ENCODE assay signal across 8 cellular contexts in the genomic region with DNA sequence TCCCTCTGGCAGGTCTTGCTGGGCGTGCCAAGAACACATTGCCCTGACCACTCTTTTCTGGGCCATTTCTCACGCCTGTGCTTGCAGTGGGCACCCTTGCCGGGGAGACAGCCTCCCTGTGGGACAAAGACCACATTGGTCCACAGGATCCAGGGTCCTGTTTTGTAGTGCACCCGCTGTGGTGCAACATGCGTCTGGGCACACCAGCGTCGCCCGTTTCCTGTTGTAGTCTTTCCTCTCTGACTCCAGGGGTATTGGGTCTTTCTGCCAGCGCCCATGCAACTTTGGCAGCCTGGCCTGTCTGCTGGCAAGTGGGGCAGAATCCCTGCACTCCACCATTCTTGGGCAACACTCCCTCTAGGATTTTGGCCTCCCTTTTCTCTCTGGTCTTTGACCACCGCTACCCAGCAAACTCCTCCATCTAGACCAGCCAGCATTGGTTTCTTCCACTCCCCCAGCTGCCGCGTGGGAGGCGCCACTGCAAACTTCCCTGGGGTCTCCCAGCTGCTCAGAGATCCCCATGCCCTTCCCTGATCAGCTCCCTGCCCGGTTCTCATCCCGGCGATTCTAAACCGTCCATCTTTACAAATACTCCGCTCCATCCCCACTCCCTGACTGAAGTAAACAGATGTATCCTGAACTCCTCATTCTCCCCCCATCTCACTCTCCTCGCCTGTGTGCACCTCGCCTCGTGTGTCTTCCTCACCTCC. TPM values are rescaled to one million over a fixed set of nuclear protein-coding genes. Genes with fewer than 3 reads are reported as not detected.
DNase-seq lines count a peak whose midpoint lies in the region; ATAC-seq and TF ChIP-seq lines count a peak whose summit lies in the region.

No MANE protein-coding gene starts in this region.

- H4K20me1 ChIP-seq in Karpas-422 (ENCODE audit: insufficient read depth, low read depth, low read length) = 0 out of 2 replicates have a peak, but pooled peaks cover 4% of the 10 kb centered on the region

- H3K79me2 ChIP-seq in Karpas-422 (ENCODE audit: low read length) = peaks cover 9% of the 10 kb centered on the region

- ATAC-seq in HG03520 (IDR thresholded peaks at IDR 0.05; ENCODE audit: unreplicated experiment) = no peak

- H3K36me3 ChIP-seq in A673 (ENCODE audit: insufficient read depth, low read length, poor library complexity, severe bottlenecking) (peaks cover 3% of the 10 kb centered on the region), Karpas-422 (ENCODE audit: insufficient read depth, low read length) (no peaks in the 10 kb centered on the region), muscle layer of duodenum (ENCODE audit: control insufficient read depth in 1 of 2, insufficient read depth in 2 of 2, low read length in 2 of 2) (peaks cover 7 to 15% of the 10 kb centered on the region in 2 donors)

- H3K27ac ChIP-seq in A673 (ENCODE audit: low read depth, low read length, poor library complexity, severe bottlenecking) (no peak overlapping the region), Karpas-422 (ENCODE audit: low read length) (no peak overlapping the region), coronary artery (peak overlapping the region; percentile 56 to 61), muscle layer of duodenum (ENCODE audit: low read length) (no peak overlapping the region)

- CTCF ChIA-PET in A673 (lab: Charles Lee) = no interaction called here

- H3K9ac ChIP-seq in Karpas-422 (ENCODE audit: low read length) = peak overlapping the region; percentile 76

- H3K9me2 ChIP-seq in Karpas-422 (replicated peaks; ENCODE audit: insufficient read depth, low read length) = no peaks in the 10 kb centered on the region

- peak overlapping the region; percentile 64 for H3K4me3 ChIP-seq in A673 (ENCODE audit: low read depth, low read length, poor library complexity, severe bottlenecking)
- peak overlapping the region; percentile 84 for H3K4me3 ChIP-seq in Karpas-422 (ENCODE audit: low read length)
- H3K4me3 ChIP-seq in coronary artery = peak overlapping the region; percentile 85
- H3K4me3 ChIP-seq in muscle layer of duodenum (ENCODE audit: low read depth in 1 of 2, low read length in 2 of 2) = peak overlapping the region; percentile 78 to 100

- H3K4me2 ChIP-seq in Karpas-422 (ENCODE audit: low read depth, low read length, poor library complexity, severe bottlenecking) = peak overlapping the region; percentile 74

- no peaks in the 10 kb centered on the region for H3K9me3 ChIP-seq in A673 (ENCODE audit: low read depth, low read length, poor library complexity, severe bottlenecking)
- no peaks in the 10 kb centered on the region for H3K9me3 ChIP-seq in Karpas-422 (ENCODE audit: low read length)
- H3K9me3 ChIP-seq in muscle layer of duodenum (ENCODE audit: control insufficient read depth in 1 of 2, low read length in 2 of 2) = no peaks in the 10 kb centered on the region

- no peak for DNase-seq in A673 (ENCODE audit: low spot score)
- DNase-seq in Karpas-422 = no peak
- DNase-seq in coronary artery (ENCODE audit: low spot score) = no peak
- DNase-seq in COLO829 (ENCODE audit: low spot score) = no peak
- no peak for DNase-seq in cerebellar nuclear complex (lab: John Stamatoyannopoulos, UW)
- no peak for DNase-seq in SHP77 treated with DMSO at 0.1 percent for 48 hours (lab: John Stamatoyannopoulos, UW)

- BruUV-seq in A673 (replicated peaks; lab: Mats Ljungman, UMichigan) = no TSS peak

- H3K4me1 ChIP-seq in A673 (ENCODE audit: insufficient read depth, low read length, poor library complexity, severe bottlenecking) = peaks cover 3% of the 10 kb centered on the region
- peaks cover 25% of the 10 kb centered on the region for H3K4me1 ChIP-seq in Karpas-422 (ENCODE audit: low read length)
- H3K4me1 ChIP-seq in muscle layer of duodenum (ENCODE audit: control insufficient read depth in 1 of 2, insufficient read depth in 2 of 2, low read length in 2 of 2) = peaks cover 17 to 42% of the 10 kb centered on the region in 2 donors

- TF ChIP-seq CTCF in A673 (conservative IDR thresholded peaks at IDR 0.05; ENCODE audit: low read depth, low read length) (no peak), coronary artery (IDR thresholded peaks at IDR 0.05) (no peak)

- intact Hi-C loops in A673 (cut with micrococcal nuclease; ENCODE audit: unreplicated experiment) = no loop called here

- no peaks in the 10 kb centered on the region for H3K27me3 ChIP-seq in A673 (replicated peaks; ENCODE audit: insufficient read depth, low read depth, low read length, poor library complexity)
- H3K27me3 ChIP-seq in Karpas-422 (ENCODE audit: low read length) = no peaks in the 10 kb centered on the region
- H3K27me3 ChIP-seq in muscle layer of duodenum (ENCODE audit: low read depth, low read length) = no peaks in the 10 kb centered on the region

- POLR2A ChIA-PET in A673 (lab: Charles Lee; ENCODE audit: low non-redundant PET) = no interaction called here

- no peak overlapping the region for H2AFZ ChIP-seq in Karpas-422 (ENCODE audit: low read length)

RNA-seq across cellular contexts. Expression of a gene that starts 1.2 kb away (rescaled TPM):
- 13.4 and 13.7 TPM in 2 replicates for total RNA-seq in A673 (2021)
- total RNA-seq in Karpas-422 (2014; rRNA removed; shearing (Covaris generic); ENCODE audit: low replicate concordance) = 10.2 and 14.4 TPM in 2 replicates

RNA-seq across cellular contexts. Expression of a gene that starts 12.3 kb away (rescaled TPM):
- 2.8 and 7.8 TPM in 2 replicates for total RNA-seq in A673 (2021)
- not detected in 2 replicates for total RNA-seq in Karpas-422 (2014; rRNA removed; shearing (Covaris generic); ENCODE audit: low replicate concordance)

RNA-seq across cellular contexts. Expression of a gene that starts 26.3 kb away (rescaled TPM):
- 41.2 and 41.8 TPM in 2 replicates for total RNA-seq in A673 (2021)
- 37.2 and 46.7 TPM in 2 replicates for total RNA-seq in Karpas-422 (2014; rRNA removed; shearing (Covaris generic); ENCODE audit: low replicate concordance)

RNA-seq across cellular contexts. Expression of a gene that starts 28.7 kb away (rescaled TPM):
- total RNA-seq in A673 (2021) = 10.0 and 12.3 TPM in 2 replicates
- total RNA-seq in Karpas-422 (2014; rRNA removed; shearing (Covaris generic); ENCODE audit: low replicate concordance) = 0.52 and 0.94 TPM in 2 replicates

Comparison
In these comparisons a context has a peak if more than half of its experiments do, and no peak if none do; other contexts are left out.
1. H3K27ac ChIP-seq: peak in coronary artery (2 of 2); none in A673 (single experiment), Karpas-422 (single experiment) and muscle layer of duodenum (single experiment).
2. Peak in every context shown above with its lines, with median percentiles within 50 percentile points of each other: H3K4me3 ChIP-seq.